ENCODE assay signal across 16 cellular contexts in genomic region chr14:83433618-83434017, GRCh38.
DNase-seq lines count a peak whose midpoint lies in the region; ATAC-seq and TF ChIP-seq lines count a peak whose summit lies in the region.
"Had no signal": no experiment of that assay in that cellular context is flagged by ENCODE, and none has a peak within 500 bp of the region (broad histone marks: within the 10 kb centered on the region; RNA-seq: fewer than 3 reads in every experiment).

No MANE protein-coding gene starts in this region.

- no peak for TF ChIP-seq CTCF in IMR-90 (conservative IDR thresholded peaks at IDR 0.05; ENCODE audit: low read depth, low read length)
- no peak for TF ChIP-seq CTCF in RWPE2 (IDR thresholded peaks at IDR 0.05; ENCODE audit: poor library complexity, severe bottlenecking)
- no peak for TF ChIP-seq CTCF in mammary epithelial cell (conservative IDR thresholded peaks at IDR 0.05 in 1 of 2, IDR thresholded peaks at IDR 0.05 in 1 of 2; ENCODE audit: extremely low read depth in 1 of 2, insufficient read depth in 1 of 2, low read depth in 1 of 2, low read length in 2 of 2)

- H2AFZ ChIP-seq in IMR-90 (replicated peaks; ENCODE audit: low read length, poor library complexity) (no peak overlapping the region), mammary epithelial cell (ENCODE audit: low read depth, low read length) (no peak overlapping the region)
- H2AFZ ChIP-seq: GM23338 had no signal

- H3K23ac ChIP-seq in IMR-90 (ENCODE audit: low read depth, low read length) = no peak overlapping the region

- DNase-seq in IMR-90 (peak; percentile 72), RWPE2 (ENCODE audit: low spot score) (no peak), non-pigmented ciliary epithelial cell (ENCODE audit: low read depth) (peak; percentile 13), ACHN (no peak), mammary epithelial cell (no peak)
- no peak for DNase-seq in activated CD4-positive, alpha-beta T cell treated with anti-CD3 and anti-CD28 coated beads, Interleukin-2, amount 10 ng/mL, durations not matched to agents 7 days and 5 days
- DNase-seq: AML-193; Caco-2; CD4-positive, alpha-beta T cell; DMS153; DMS79; GF-D8 had no signal

- ATAC-seq in IMR-90 (ENCODE audit: low read depth) (no peak; the same call in 1 of the 2 replicates), RWPE2 (ENCODE audit: low read depth) (peak; percentile 64; the same call in 2 of the 3 replicates)
- ATAC-seq: GM23338, HCT116, K562 had no signal

- H3K27me3 ChIP-seq in IMR-90 (ENCODE audit: control insufficient read depth, insufficient read depth, low read length) = no peaks in the 10 kb centered on the region
- H3K27me3 ChIP-seq in RWPE2 (ENCODE audit: insufficient read depth, poor library complexity, severe bottlenecking) = no peaks in the 10 kb centered on the region
- H3K27me3 ChIP-seq in mammary epithelial cell (ENCODE audit: insufficient read depth, low read length) = no peaks in the 10 kb centered on the region

- H3K4me2 ChIP-seq in IMR-90 (ENCODE audit: low read depth, low read length) (no peak overlapping the region), mammary epithelial cell (ENCODE audit: insufficient read depth, low read depth, low read length) (no peak overlapping the region)
- H3K4me2 ChIP-seq: GM23338 had no signal

- H2BK15ac ChIP-seq in IMR-90 (ENCODE audit: low read depth, low read length) = no peak overlapping the region

- no peak overlapping the region for H4K91ac ChIP-seq in IMR-90 (ENCODE audit: insufficient read depth, low read depth, low read length)

- no peaks in the 10 kb centered on the region for H3K79me1 ChIP-seq in IMR-90 (ENCODE audit: low read depth in 1 of 2, low read length in 2 of 2)

- H3K4me3 Mint-ChIP-seq in activated CD4-positive, alpha-beta T cell treated with anti-CD3 and anti-CD28 coated beads, Interleukin-2, amount 10 ng/mL, durations not matched to agents 7 days and 5 days = no peak overlapping the region
- H3K4me3 Mint-ChIP-seq: CD4-positive, alpha-beta T cell; GM23338 had no signal

- intact Hi-C loops in IMR-90 (cut with micrococcal nuclease) = no loop called here
- intact Hi-C loops in mammary epithelial cell (cut with micrococcal nuclease) = no loop called here

- H4K20me1 ChIP-seq in IMR-90 (ENCODE audit: insufficient read depth, low read length) (no peaks in the 10 kb centered on the region), mammary epithelial cell (ENCODE audit: insufficient read depth, low read length) (no peaks in the 10 kb centered on the region)

- no peaks in the 10 kb centered on the region for H3K79me2 ChIP-seq in mammary epithelial cell (ENCODE audit: insufficient read depth, low read length)

- POLR2A ChIA-PET in IMR-90 (lab: Charles Lee; ENCODE audit: unreplicated experiment) = no interaction called here
- POLR2A ChIA-PET in activated CD4-positive, alpha-beta T cell treated with anti-CD3 and anti-CD28 coated beads, Interleukin-2, amount 10 ng/mL, durations not matched to agents 7 days and 5 days (lab: Charles Lee) = no interaction called here

- H3K18ac ChIP-seq in IMR-90 (ENCODE audit: low read depth, low read length) = no peak overlapping the region

- no peak overlapping the region for H3K56ac ChIP-seq in IMR-90 (ENCODE audit: extremely low read depth, insufficient read depth, low read length)

- no peak overlapping the region for H4K8ac ChIP-seq in IMR-90 (ENCODE audit: low read depth in 2 of 2, low read length in 2 of 2)

- H2AK9ac ChIP-seq in IMR-90 (replicated peaks; ENCODE audit: low read depth, low read length, poor library complexity) = no peak overlapping the region

- H3K4me1 ChIP-seq in IMR-90 (ENCODE audit: control insufficient read depth, insufficient read depth, low read length) = no peaks in the 10 kb centered on the region
- peaks cover 8% of the 10 kb centered on the region for H3K4me1 ChIP-seq in RWPE2 (ENCODE audit: insufficient read depth, poor library complexity, severe bottlenecking)
- H3K4me1 ChIP-seq in mammary epithelial cell (ENCODE audit: insufficient read depth, low read length) = no peaks in the 10 kb centered on the region
- H3K4me1 ChIP-seq: Caco-2 had no signal

- TF ChIP-seq POLR2A in IMR-90 (IDR thresholded peaks at IDR 0.05; ENCODE audit: low read depth, low read length) = no peak

- in situ Hi-C loops in IMR-90 (cut with MboI; ENCODE audit: low sequenced_read_pairs) (no loop called here), ACHN (cut with HindIII; ENCODE audit: low pct_ligation_motif_present, low pct_unique_long_range_greater_than_20kb, low sequenced_read_pairs) (no loop called here), mammary epithelial cell (cut with MboI; ENCODE audit: low sequenced_read_pairs in 2 of 2) (no loop called here)

- H2AK5ac ChIP-seq in IMR-90 (ENCODE audit: low read depth, low read length) = no peak overlapping the region

- H4K5ac ChIP-seq in IMR-90 (ENCODE audit: low read depth, low read length) = no peak overlapping the region

- H2BK20ac ChIP-seq in IMR-90 (ENCODE audit: low read depth, low read length) = no peak overlapping the region

- H3K9ac ChIP-seq in IMR-90 (ENCODE audit: low read depth, low read length) = no peak overlapping the region
- no peak overlapping the region for H3K9ac ChIP-seq in mammary epithelial cell (ENCODE audit: insufficient read depth, low read length)

- H3K9me3 ChIP-seq in IMR-90 (ENCODE audit: control insufficient read depth, insufficient read depth, low read length) (no peaks in the 10 kb centered on the region), RWPE2 (ENCODE audit: severe bottlenecking) (no peaks in the 10 kb centered on the region), mammary epithelial cell (replicated peaks; ENCODE audit: insufficient read depth, low read length) (no peaks in the 10 kb centered on the region)
- H3K9me3 ChIP-seq: Caco-2 had no signal

- no peaks in the 10 kb centered on the region for H3K36me3 Mint-ChIP-seq in activated CD4-positive, alpha-beta T cell treated with anti-CD3 and anti-CD28 coated beads, Interleukin-2, amount 10 ng/mL, durations not matched to agents 7 days and 5 days (ENCODE audit: low read depth)

- H2BK120ac ChIP-seq in IMR-90 (ENCODE audit: low read depth, low read length) = no peak overlapping the region

- dilution Hi-C loops in IMR-90 (cut with HindIII; ENCODE audit: low sequenced_read_pairs, unreplicated experiment) = no loop called here
- dilution Hi-C loops in mammary epithelial cell (cut with HindIII; ENCODE audit: low sequenced_read_pairs) = no loop called here

- no peak overlapping the region for H2BK5ac ChIP-seq in IMR-90 (ENCODE audit: low read depth, low read length, poor library complexity, severe bottlenecking)

- BruUV-seq in IMR-90 (replicated peaks; lab: Mats Ljungman, UMichigan) (no TSS peak), mammary epithelial cell (replicated peaks; lab: Mats Ljungman, UMichigan) (no TSS peak)

- H3K9me1 ChIP-seq in IMR-90 (ENCODE audit: insufficient read depth, low read length) = no peaks in the 10 kb centered on the region

- H3K27ac ChIP-seq in IMR-90 (ENCODE audit: insufficient read depth, low read length) (no peak overlapping the region), RWPE2 (ENCODE audit: poor library complexity, severe bottlenecking) (no peak overlapping the region), mammary epithelial cell (ENCODE audit: insufficient read depth, low read depth, low read length) (no peak overlapping the region)
- H3K27ac ChIP-seq: C4-2B had no signal

- H3K27ac Mint-ChIP-seq in activated CD4-positive, alpha-beta T cell treated with anti-CD3 and anti-CD28 coated beads, Interleukin-2, amount 10 ng/mL, durations not matched to agents 7 days and 5 days = no peak overlapping the region
- H3K27ac Mint-ChIP-seq: CD4-positive, alpha-beta T cell; GM23338 had no signal

- H3K4me3 ChIP-seq in IMR-90 (ENCODE audit: insufficient read depth, low read depth, low read length) (no peak overlapping the region), RWPE2 (ENCODE audit: severe bottlenecking) (no peak overlapping the region), mammary epithelial cell (replicated peaks in 1 of 3; ENCODE audit: insufficient read depth in 1 of 3, low read depth in 2 of 3, low read length in 3 of 3) (no peak overlapping the region)
- H3K4me3 ChIP-seq: GM23338, K562 had no signal

- H3K4me1 Mint-ChIP-seq in activated CD4-positive, alpha-beta T cell treated with anti-CD3 and anti-CD28 coated beads, Interleukin-2, amount 10 ng/mL, durations not matched to agents 7 days and 5 days = no peaks in the 10 kb centered on the region
- H3K4me1 Mint-ChIP-seq: GM23338 had no signal

- no peaks in the 10 kb centered on the region for H3K27me3 Mint-ChIP-seq in activated CD4-positive, alpha-beta T cell treated with anti-CD3 and anti-CD28 coated beads, Interleukin-2, amount 10 ng/mL, durations not matched to agents 7 days and 5 days
- H3K27me3 Mint-ChIP-seq: CD4-positive, alpha-beta T cell had no signal

- no peak overlapping the region for H3K4ac ChIP-seq in IMR-90 (ENCODE audit: low read depth, low read length)

- TF ChIP-seq RAD21 in IMR-90 (IDR thresholded peaks at IDR 0.05; ENCODE audit: low read length) = no peak

- H3K9me3 Mint-ChIP-seq in activated CD4-positive, alpha-beta T cell treated with anti-CD3 and anti-CD28 coated beads, Interleukin-2, amount 10 ng/mL, durations not matched to agents 7 days and 5 days = peaks cover 6% of the 10 kb centered on the region
- H3K9me3 Mint-ChIP-seq: GM23338 had no signal

- H3K36me3 ChIP-seq in IMR-90 (ENCODE audit: control insufficient read depth, insufficient read depth, low read length) (no peaks in the 10 kb centered on the region), RWPE2 (ENCODE audit: low read depth) (no peaks in the 10 kb centered on the region), mammary epithelial cell (ENCODE audit: insufficient read depth, low read length) (no peaks in the 10 kb centered on the region)

- H3K14ac ChIP-seq in IMR-90 (replicated peaks; ENCODE audit: low read depth, low read length) = no peak overlapping the region

- WGBS in IMR-90 (ENCODE audit: extremely low coverage in 2 of 2, insufficient read length in 1 of 2), 2 experiments = no CpG with 5 or more reads among the region's 1 CpG
- 0% methylated on average over 1 of the region's 1 CpG for WGBS in mammary epithelial cell (ENCODE audit: low coverage, missing lambda C conversion rate)

- CTCF ChIA-PET in IMR-90 (lab: Yijun Ruan, JAX) (no interaction called here), mammary epithelial cell (lab: Charles Lee; ENCODE audit: low non-redundant PET) (no interaction called here)
- CTCF ChIA-PET in activated CD4-positive, alpha-beta T cell treated with anti-CD3 and anti-CD28 coated beads, Interleukin-2, amount 10 ng/mL, durations not matched to agents 7 days and 5 days (lab: Charles Lee) = no interaction called here

TF ChIP-seq in IMR-90, 13 proteins besides CTCF, POLR2A, EP300 and RAD21:
- TF ChIP-seq CEBPB (IDR thresholded peaks at IDR 0.05; ENCODE audit: low read depth, low read length) = peak; percentile 68
- no peak for TF ChIP-seq BHLHE40 (IDR thresholded peaks at IDR 0.05; ENCODE audit: low read depth, low read length)
- no peak for TF ChIP-seq MXI1 (IDR thresholded peaks at IDR 0.05; ENCODE audit: borderline replicate concordance, low read depth, low read length)

Comparison
In these comparisons a context has a peak if more than half of its experiments do, and no peak if none do; other contexts are left out.
1. DNase-seq: peak in IMR-90 (single experiment) and non-pigmented ciliary epithelial cell (single experiment); none in RWPE2 (single experiment), ACHN (single experiment), mammary epithelial cell (single experiment) and activated CD4-positive, alpha-beta T cell treated with anti-CD3 and anti-CD28 coated beads, Interleukin-2, amount 10 ng/mL, durations not matched to agents 7 days and 5 days (single experiment).